ENCODE assay signal across 8 cellular contexts in genomic region chr7:45089314-45089891, GRCh38. TPM values are rescaled to one million over a fixed set of nuclear protein-coding genes. Genes with fewer than 3 reads are reported as not detected.
A peak's percentile ranks its signal among the peaks of the same experiment; 100 is the strongest.
DNase-seq lines count a peak whose midpoint lies in the region; ATAC-seq and TF ChIP-seq lines count a peak whose summit lies in the region.

No MANE protein-coding gene starts in this region.

- no peaks in the 10 kb centered on the region; the same call in 1 of the 2 replicates for H4K20me1 ChIP-seq in SK-N-SH (ENCODE audit: insufficient read depth)

- POLR2A ChIA-PET in SK-N-SH (lab: Yijun Ruan, JAX), result interaction anchor here (0.7 to 2.1 kb wide), 14 partner anchors 9 to 204 kb away, joined by 3 to 16 read pairs (median 4); partner anchors contain the start of genes PURB and TBRG4

- TF ChIP-seq EP300 in SK-N-SH (IDR thresholded peaks at IDR 0.05; ENCODE audit: borderline replicate concordance in 1 of 2, low read depth in 1 of 2, low read length in 1 of 2), result no peak; a peak in 2 of 4 replicates

- H3K4me3 ChIP-seq in HUES48 (ENCODE audit: low read depth, low read length) (peak overlapping the region; percentile 61), SK-N-SH (ENCODE audit: low read depth in 2 of 2, low read length in 1 of 2) (peak overlapping the region; percentile 70 to 98), adipocyte (ENCODE audit: low read length) (peak overlapping the region; percentile 73), thymus (ENCODE audit: low read length) (peak overlapping the region; percentile 34)

- peak overlapping the region; percentile 96 for H2AFZ ChIP-seq in SK-N-SH (ENCODE audit: low read depth)

- H3K27ac ChIP-seq in HUES48 (ENCODE audit: low read depth, low read length), result no peak overlapping the region
- peak overlapping the region in 1 of 2 experiments; percentile 97; a peak in 2 of 4 replicates for H3K27ac ChIP-seq in SK-N-SH (ENCODE audit: low read depth in 2 of 2, low read length in 1 of 2)
- no peak overlapping the region for H3K27ac ChIP-seq in thymus (ENCODE audit: low read depth)

- H3K9ac ChIP-seq in HUES48 (ENCODE audit: low read depth, low read length) (no peak overlapping the region), SK-N-SH (peak overlapping the region; percentile 83), adipocyte (ENCODE audit: low read length) (peak overlapping the region; percentile 29)

- TF ChIP-seq RAD21 in SK-N-SH (IDR thresholded peaks at IDR 0.05; ENCODE audit: low read length), result no peak; the same call in 1 of the 2 replicates

- peak overlapping the region; percentile 99 for H3K4me2 ChIP-seq in SK-N-SH

- H3K27me3 ChIP-seq in HUES48 (ENCODE audit: control insufficient read depth, insufficient read depth, low read length) (peaks cover 7% of the 10 kb centered on the region; the same call in 1 of the 2 replicates), SK-N-SH (ENCODE audit: insufficient read depth) (no peaks in the 10 kb centered on the region), adipocyte (replicated peaks; ENCODE audit: control insufficient read depth, insufficient read depth, low read length) (peaks cover 5% of the 10 kb centered on the region), thymus (ENCODE audit: control insufficient read depth, insufficient read depth) (peaks cover 6% of the 10 kb centered on the region)

- under 1% methylated on average over 21 of the region's 22 CpGs for WGBS in SK-N-SH (ENCODE audit: low lambda C conversion rate)
- 8% methylated on average over 22 of the region's 22 CpGs for WGBS in thymus

- H3K4me1 ChIP-seq in HUES48 (ENCODE audit: control insufficient read depth, insufficient read depth, low read length), result peaks cover 12% of the 10 kb centered on the region
- H3K4me1 ChIP-seq in SK-N-SH (ENCODE audit: control insufficient read depth in 1 of 2, insufficient read depth in 2 of 2, low read depth in 1 of 2, low read length in 1 of 2), result peaks cover 0 to 26% of the 10 kb centered on the region in 2 experiments; a peak in 1 of 4 replicates
- peaks cover 6% of the 10 kb centered on the region for H3K4me1 ChIP-seq in adipocyte (ENCODE audit: control insufficient read depth, insufficient read depth, low read length)
- H3K4me1 ChIP-seq in thymus (ENCODE audit: control insufficient read depth, insufficient read depth, low read length), result peaks cover 5% of the 10 kb centered on the region

- CTCF ChIA-PET in SK-N-SH (lab: Yijun Ruan, JAX), result interaction anchor here (0.6 to 2.1 kb wide), 8 partner anchors 10 to 116 kb away, joined by 3 to 5 read pairs (median 3); partner anchors contain the start of gene TBRG4

- TF ChIP-seq CTCF in SK-N-SH (IDR thresholded peaks at IDR 0.05) (no peak), omental fat pad (IDR thresholded peaks at IDR 0.05) (no peak)

- peak; percentile 38 for ATAC-seq in Right ventricle myocardium superior (ENCODE audit: poor library complexity)
- peak; percentile 59 for ATAC-seq in omental fat pad (ENCODE audit: low FRiP score)

- no peaks in the 10 kb centered on the region for H3K36me3 ChIP-seq in HUES48 (ENCODE audit: control insufficient read depth, insufficient read depth, low read length)
- peaks cover 0 to 17% of the 10 kb centered on the region in 2 experiments for H3K36me3 ChIP-seq in SK-N-SH (replicated peaks in 1 of 2; ENCODE audit: control insufficient read depth in 1 of 2, insufficient read depth in 2 of 2, low read length in 1 of 2)
- H3K36me3 ChIP-seq in adipocyte (ENCODE audit: control insufficient read depth, insufficient read depth, low read length, severe bottlenecking), result no peaks in the 10 kb centered on the region
- no peaks in the 10 kb centered on the region for H3K36me3 ChIP-seq in thymus (ENCODE audit: control insufficient read depth, insufficient read depth)

- peaks cover 20% of the 10 kb centered on the region; the same call in 1 of the 2 replicates for H3K79me2 ChIP-seq in SK-N-SH (ENCODE audit: insufficient read depth)

- H3K9me2 ChIP-seq in SK-N-SH, result no peaks in the 10 kb centered on the region

- DNase-seq in AG08395 (ENCODE audit: low spot score), result peak; percentile 71
- peak; percentile 98 for DNase-seq in SK-N-SH
- DNase-seq in adipocyte (ENCODE audit: low read depth), result peak; percentile 65
- peak; percentile 74 for DNase-seq in Right ventricle myocardium superior
- DNase-seq in omental fat pad (ENCODE audit: low spot score), result peak; percentile 50
- DNase-seq in MV-4-11 (lab: John Stamatoyannopoulos, UW), result no peak

- H3F3A ChIP-seq in SK-N-SH (replicated peaks; ENCODE audit: insufficient read depth), result no peaks in the 10 kb centered on the region

- H3K9me3 ChIP-seq in HUES48 (ENCODE audit: control insufficient read depth, insufficient read depth, low read length) (no peaks in the 10 kb centered on the region), SK-N-SH (no peaks in the 10 kb centered on the region), adipocyte (ENCODE audit: control insufficient read depth, low read length) (no peaks in the 10 kb centered on the region), thymus (ENCODE audit: control insufficient read depth) (no peaks in the 10 kb centered on the region)

- intact Hi-C loops in Right ventricle myocardium superior (cut with DNase I), result no loop called here

TF ChIP-seq in SK-N-SH, 30 proteins besides CTCF, POLR2A, EP300 and RAD21 (continues in another document):
- no peak for TF ChIP-seq PBX3 (IDR thresholded peaks at IDR 0.05)
- no peak for TF ChIP-seq JUND (IDR thresholded peaks at IDR 0.05)
- peak; percentile 91 for TF ChIP-seq MXI1 (IDR thresholded peaks at IDR 0.05; ENCODE audit: low read depth, low read length)
- 0 out of 2 replicates have a peak, but pooled peaks have one; percentile 7 for TF ChIP-seq SIN3A (IDR thresholded peaks at IDR 0.05; ENCODE audit: borderline replicate concordance, low read depth, low read length)
- TF ChIP-seq GABPA (IDR thresholded peaks at IDR 0.05; ENCODE audit: low read depth), result no peak
- TF ChIP-seq RFX5 (IDR thresholded peaks at IDR 0.05; ENCODE audit: low read length), result peak; percentile 93
- no peak for TF ChIP-seq USF2 (IDR thresholded peaks at IDR 0.05; ENCODE audit: borderline replicate concordance, low read depth, low read length)
- no peak for TF ChIP-seq FOXM1 (IDR thresholded peaks at IDR 0.05; ENCODE audit: low read depth)
- TF ChIP-seq GATA2 (CRISPR knock-in tag; IDR thresholded peaks at IDR 0.05), result peak; percentile 17; the same call in 1 of the 2 replicates
- no peak for TF ChIP-seq RXRA (IDR thresholded peaks at IDR 0.05; ENCODE audit: borderline replicate concordance, low read depth)
- no peak for TF ChIP-seq MEF2A (IDR thresholded peaks at IDR 0.05; ENCODE audit: borderline replicate concordance, low read depth)
- peak; percentile 95 for TF ChIP-seq RCOR1 (IDR thresholded peaks at IDR 0.05; ENCODE audit: low read length)
- TF ChIP-seq ZBTB33 (IDR thresholded peaks at IDR 0.05; ENCODE audit: borderline replicate concordance, low read depth), result no peak
- TF ChIP-seq, protein P1, sequence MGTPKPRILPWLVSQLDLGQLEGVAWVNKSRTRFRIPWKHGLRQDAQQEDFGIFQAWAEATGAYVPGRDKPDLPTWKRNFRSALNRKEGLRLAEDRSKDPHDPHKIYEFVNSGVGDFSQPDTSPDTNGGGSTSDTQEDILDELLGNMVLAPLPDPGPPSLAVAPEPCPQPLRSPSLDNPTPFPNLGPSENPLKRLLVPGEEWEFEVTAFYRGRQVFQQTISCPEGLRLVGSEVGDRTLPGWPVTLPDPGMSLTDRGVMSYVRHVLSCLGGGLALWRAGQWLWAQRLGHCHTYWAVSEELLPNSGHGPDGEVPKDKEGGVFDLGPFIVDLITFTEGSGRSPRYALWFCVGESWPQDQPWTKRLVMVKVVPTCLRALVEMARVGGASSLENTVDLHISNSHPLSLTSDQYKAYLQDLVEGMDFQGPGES (IDR thresholded peaks at IDR 0.05; ENCODE audit: low read depth, low read length), result no peak

RNA-seq across cellular contexts. Expression of gene NACAD, which starts 0.6 kb away (rescaled TPM):
- polyA plus RNA-seq in SK-N-SH (2012; rRNA removed), result 1.5 and 2.8 TPM in 2 replicates
- polyA plus RNA-seq in SK-N-SH (2012; cell fraction: cytosol; rRNA removed), result 1.1 and 1.9 TPM in 2 replicates
- polyA plus RNA-seq in SK-N-SH (2012; cell fraction: nucleus; rRNA removed), result 5.8 and 9.2 TPM in 2 replicates
- 4.7 TPM for total RNA-seq in Right ventricle myocardium superior
- total RNA-seq in omental fat pad, result 1 to 10 TPM; 1.4 to 4.4 (median 3.0) TPM
- 0.94 TPM for polyA plus RNA-seq in thymus

RNA-seq across cellular contexts. Expression of gene TBRG4, which starts 22.1 kb away (rescaled TPM):
- polyA plus RNA-seq in SK-N-SH (2012; rRNA removed) (76.2 and 89.4 TPM in 2 replicates), thymus (54.2 TPM)
- polyA plus RNA-seq in SK-N-SH (2012; cell fraction: cytosol; rRNA removed), result 29.3 and 48.3 TPM in 2 replicates
- 211 and 212 TPM in 2 replicates for polyA plus RNA-seq in SK-N-SH (2012; cell fraction: nucleus; rRNA removed)
- total RNA-seq in Right ventricle myocardium superior (82.2 TPM), omental fat pad (10 to 100 TPM; 44.4 to 70.7 (median 49.8) TPM)

Comparison
In these comparisons a context has a peak if more than half of its experiments do, and no peak if none do; other contexts are left out.
1. H3K4me3 ChIP-seq: peak in every context shown above with its lines; median percentile 84 in SK-N-SH; 73 in adipocyte; 61 in HUES48; 34 in thymus.